20 cellular contexts compared by ENCODE assay signal in genomic region chr9:83656032-83656680, GRCh38. TPM values are rescaled to one million over a fixed set of nuclear protein-coding genes. Genes with fewer than 3 reads are reported as not detected.
A peak's percentile ranks its signal among the peaks of the same experiment; 100 is the strongest.
DNase-seq lines count a peak whose midpoint lies in the region; ATAC-seq and TF ChIP-seq lines count a peak whose summit lies in the region.
"Had no signal": no experiment of that assay in that cellular context is flagged by ENCODE, and none has a peak within 500 bp of the region (broad histone marks: within the 10 kb centered on the region; RNA-seq: fewer than 3 reads in every experiment).

No MANE protein-coding gene starts in this region.

- H3K9me3 ChIP-seq in mucosa of descending colon, result no peaks in the 10 kb centered on the region

- POLR2A ChIA-PET in HEK293T (lab: Yijun Ruan, JAX), result no interaction called here

- H3K4me3 Mint-ChIP-seq in activated T-helper 17 cell treated with anti-CD3 and anti-CD28 coated beads, Interleukin-2, amount 50 U/mL, for 72 hours, result no peak overlapping the region
- H3K4me3 Mint-ChIP-seq: neural progenitor cell had no signal

- peak; percentile 58 for ATAC-seq in GM18498 (IDR thresholded peaks at IDR 0.05; ENCODE audit: unreplicated experiment)
- ATAC-seq in GM19395 (IDR thresholded peaks at IDR 0.05; ENCODE audit: unreplicated experiment), result peak; percentile 48
- ATAC-seq in HG02885 (IDR thresholded peaks at IDR 0.05; ENCODE audit: poor library complexity, unreplicated experiment), result peak; percentile 55
- ATAC-seq in activated T-helper 17 cell treated with anti-CD3 and anti-CD28 coated beads, Interleukin-2, amount 50 U/mL, for 72 hours (replicated peaks), result peak; percentile 31
- no peak for ATAC-seq in mucosa of descending colon
- no peak for ATAC-seq in GM18909 (IDR thresholded peaks at IDR 0.05; ENCODE audit: poor library complexity, unreplicated experiment)
- ATAC-seq: right cardiac atrium had no signal

- TF ChIP-seq CTCF in mucosa of descending colon (IDR thresholded peaks at IDR 0.05), result no peak

- no peak overlapping the region for H3K27ac Mint-ChIP-seq in activated T-helper 17 cell treated with anti-CD3 and anti-CD28 coated beads, Interleukin-2, amount 50 U/mL, for 72 hours
- H3K27ac Mint-ChIP-seq: activated naive CD4-positive, alpha-beta T cell treated with anti-CD3 and anti-CD28 coated beads, Interleukin-2, amount 50 U/mL, for 72 hours; neural progenitor cell had no signal

- CTCF ChIA-PET in HEK293T (lab: Yijun Ruan, JAX), result no interaction called here

- no peaks in the 10 kb centered on the region for H3K36me3 Mint-ChIP-seq in activated T-helper 17 cell treated with anti-CD3 and anti-CD28 coated beads, Interleukin-2, amount 50 U/mL, for 72 hours (ENCODE audit: low read depth)

- H3K4me1 Mint-ChIP-seq in activated T-helper 17 cell treated with anti-CD3 and anti-CD28 coated beads, Interleukin-2, amount 50 U/mL, for 72 hours, result peaks cover 7% of the 10 kb centered on the region
- H3K4me1 Mint-ChIP-seq: neural progenitor cell had no signal

- H3K9me3 Mint-ChIP-seq in activated T-helper 17 cell treated with anti-CD3 and anti-CD28 coated beads, Interleukin-2, amount 50 U/mL, for 72 hours, result no peaks in the 10 kb centered on the region
- H3K9me3 Mint-ChIP-seq: activated naive CD4-positive, alpha-beta T cell treated with anti-CD3 and anti-CD28 coated beads, Interleukin-2, amount 50 U/mL, for 72 hours had no signal

- H3K4me3 ChIP-seq in mucosa of descending colon, result no peak overlapping the region
- H3K4me3 ChIP-seq: BLaER1 treated with 17β-estradiol and CSF1 and Interleukin-3, amounts not matched to agents 10 nM and 100 nM; neural progenitor cell; SK-N-MC had no signal

- DNase-seq in mucosa of descending colon (no peak), HEK293T (ENCODE audit: extremely low spot score) (no peak), OCI-M2 (lab: John Stamatoyannopoulos, UW; ENCODE audit: unreplicated experiment) (no peak)
- DNase-seq: caudate nucleus; DMS79 treated with DMSO at 0.1 percent for 48 hours; foreskin melanocyte; mammary epithelial cell; NCI-H2171; right cardiac atrium; stimulated activated CD4-positive, alpha-beta T cell treated with anti-CD3 and anti-CD28 coated beads, Interleukin-2, amount 100 ng/mL, for 48 hours; WERI-Rb-1 had no signal

- no peaks in the 10 kb centered on the region for H3K36me3 ChIP-seq in mucosa of descending colon (ENCODE audit: low read depth)

- intact Hi-C loops in mucosa of descending colon (cut with DNase I, micrococcal nuclease), result no loop called here

- H3K4me1 ChIP-seq in mucosa of descending colon (ENCODE audit: low read depth), result no peaks in the 10 kb centered on the region
- H3K4me1 ChIP-seq: neural progenitor cell had no signal

- no peaks in the 10 kb centered on the region for H3K27me3 Mint-ChIP-seq in activated T-helper 17 cell treated with anti-CD3 and anti-CD28 coated beads, Interleukin-2, amount 50 U/mL, for 72 hours

TF ChIP-seq in HEK293T, 16 proteins besides CTCF, POLR2A, EP300 and RAD21:
- TF ChIP-seq BHLHE40 (IDR thresholded peaks at IDR 0.05; ENCODE audit: borderline replicate concordance) (no peak), ELF4 (IDR thresholded peaks at IDR 0.05) (no peak), TARDBP (IDR thresholded peaks at IDR 0.05) (no peak), FOXA1 (IDR thresholded peaks at IDR 0.05) (no peak), CTBP1 (IDR thresholded peaks at IDR 0.05; ENCODE audit: borderline replicate concordance) (no peak), LEF1 (IDR thresholded peaks at IDR 0.05; ENCODE audit: borderline replicate concordance) (no peak)

RNA-seq across cellular contexts. Expression of gene IDNK, which starts 33.2 kb away (rescaled TPM):
- total RNA-seq in activated T-helper 17 cell treated with anti-CD3 and anti-CD28 coated beads, Interleukin-2, amount 50 U/mL, for 72 hours, result 1 to 10 TPM; 2.9 to 3.5 TPM
- total RNA-seq in mucosa of descending colon, result 10 to 100 TPM in 1 of 3 donors, 1 to 10 TPM in 2; 6.8 to 10.6 (median 7.1) TPM

RNA-seq across cellular contexts. Expression of gene UBQLN1, which starts 51.6 kb away (rescaled TPM):
- 10 to 100 TPM; 69.5 to 94.4 TPM for total RNA-seq in activated T-helper 17 cell treated with anti-CD3 and anti-CD28 coated beads, Interleukin-2, amount 50 U/mL, for 72 hours
- total RNA-seq in mucosa of descending colon, result 10 to 100 TPM; 74.3 to 100.0 (median 80.6) TPM

Comparison
In these comparisons a context has a peak if more than half of its experiments do, and no peak if none do; other contexts are left out.
1. ATAC-seq: peak in GM18498 (single experiment), GM19395 (single experiment), HG02885 (single experiment) and activated T-helper 17 cell treated with anti-CD3 and anti-CD28 coated beads, Interleukin-2, amount 50 U/mL, for 72 hours (single experiment); none in mucosa of descending colon (single experiment) and GM18909 (single experiment).